1 cellular context compared by ENCODE assay signal in genomic region chr6:54419885-54420284, GRCh38.
TF ChIP-seq lines count a peak whose summit lies in the region.

No MANE protein-coding gene starts in this region.

TF ChIP-seq in HEK293, 187 proteins besides CTCF, POLR2A, EP300 and RAD21 (continued from another document and continues in another):
- TF ChIP-seq KLF16 (tag by site-specific recombination; IDR thresholded peaks at IDR 0.05) (no peak), PRDM4 (tag by site-specific recombination; IDR thresholded peaks at IDR 0.05) (no peak), ZNF266 (tag by site-specific recombination; IDR thresholded peaks at IDR 0.05; ENCODE audit: low read depth) (no peak), GLIS2 (tag by site-specific recombination; IDR thresholded peaks at IDR 0.05) (no peak), PATZ1 (tag by site-specific recombination; IDR thresholded peaks at IDR 0.05) (no peak), ELK4 (IDR thresholded peaks at IDR 0.05; ENCODE audit: borderline replicate concordance, low read depth, low read length) (no peak), ZFP3 (tag by site-specific recombination; IDR thresholded peaks at IDR 0.05; ENCODE audit: low read depth) (no peak), ZNF366 (tag by site-specific recombination; conservative IDR thresholded peaks at IDR 0.05) (0 out of 2 replicates have a peak, but pooled peaks have one; percentile 11), ZSCAN30 (tag by site-specific recombination; IDR thresholded peaks at IDR 0.05) (no peak), ZNF518A (tag by site-specific recombination; conservative IDR thresholded peaks at IDR 0.05; ENCODE audit: low read depth) (0 out of 2 replicates have a peak, but pooled peaks have one; percentile 16), HOXD13 (CRISPR knock-in tag; IDR thresholded peaks at IDR 0.05; ENCODE audit: borderline replicate concordance) (no peak), ZNF48 (tag by site-specific recombination; IDR thresholded peaks at IDR 0.05) (no peak), ZNF792 (tag by site-specific recombination; IDR thresholded peaks at IDR 0.05) (no peak), ZNF660 (tag by site-specific recombination; IDR thresholded peaks at IDR 0.05) (peak; percentile 71), ZNF768 (tag by site-specific recombination; IDR thresholded peaks at IDR 0.05) (no peak), ZNF664 (tag by site-specific recombination; IDR thresholded peaks at IDR 0.05) (no peak), ZNF174 (tag by site-specific recombination; IDR thresholded peaks at IDR 0.05) (no peak), SCRT2 (tag by site-specific recombination; IDR thresholded peaks at IDR 0.05) (0 out of 2 replicates have a peak, but pooled peaks have one; percentile 11), ZNF585B (tag by site-specific recombination; IDR thresholded peaks at IDR 0.05) (no peak), ZNF280D (tag by site-specific recombination; IDR thresholded peaks at IDR 0.05) (no peak), ZNF280C (tag by site-specific recombination; IDR thresholded peaks at IDR 0.05) (no peak), ZNF76 (tag by site-specific recombination; IDR thresholded peaks at IDR 0.05; ENCODE audit: borderline replicate concordance, low read depth) (no peak), ZNF561 (tag by site-specific recombination; IDR thresholded peaks at IDR 0.05; ENCODE audit: borderline replicate concordance) (no peak), ZNF624 (tag by site-specific recombination; IDR thresholded peaks at IDR 0.05) (no peak), ZNF654 (tag by site-specific recombination; IDR thresholded peaks at IDR 0.05; ENCODE audit: low read depth) (no peak), ZNF626 (tag by site-specific recombination; IDR thresholded peaks at IDR 0.05) (no peak), ZNF18 (tag by site-specific recombination; IDR thresholded peaks at IDR 0.05) (no peak)
- TF ChIP-seq, protein P1, sequence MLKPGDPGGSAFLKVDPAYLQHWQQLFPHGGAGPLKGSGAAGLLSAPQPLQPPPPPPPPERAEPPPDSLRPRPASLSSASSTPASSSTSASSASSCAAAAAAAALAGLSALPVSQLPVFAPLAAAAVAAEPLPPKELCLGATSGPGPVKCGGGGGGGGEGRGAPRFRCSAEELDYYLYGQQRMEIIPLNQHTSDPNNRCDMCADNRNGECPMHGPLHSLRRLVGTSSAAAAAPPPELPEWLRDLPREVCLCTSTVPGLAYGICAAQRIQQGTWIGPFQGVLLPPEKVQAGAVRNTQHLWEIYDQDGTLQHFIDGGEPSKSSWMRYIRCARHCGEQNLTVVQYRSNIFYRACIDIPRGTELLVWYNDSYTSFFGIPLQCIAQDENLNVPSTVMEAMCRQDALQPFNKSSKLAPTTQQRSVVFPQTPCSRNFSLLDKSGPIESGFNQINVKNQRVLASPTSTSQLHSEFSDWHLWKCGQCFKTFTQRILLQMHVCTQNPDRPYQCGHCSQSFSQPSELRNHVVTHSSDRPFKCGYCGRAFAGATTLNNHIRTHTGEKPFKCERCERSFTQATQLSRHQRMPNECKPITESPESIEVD (tag by site-specific recombination; IDR thresholded peaks at IDR 0.05): no peak
- TF ChIP-seq, protein P2, sequence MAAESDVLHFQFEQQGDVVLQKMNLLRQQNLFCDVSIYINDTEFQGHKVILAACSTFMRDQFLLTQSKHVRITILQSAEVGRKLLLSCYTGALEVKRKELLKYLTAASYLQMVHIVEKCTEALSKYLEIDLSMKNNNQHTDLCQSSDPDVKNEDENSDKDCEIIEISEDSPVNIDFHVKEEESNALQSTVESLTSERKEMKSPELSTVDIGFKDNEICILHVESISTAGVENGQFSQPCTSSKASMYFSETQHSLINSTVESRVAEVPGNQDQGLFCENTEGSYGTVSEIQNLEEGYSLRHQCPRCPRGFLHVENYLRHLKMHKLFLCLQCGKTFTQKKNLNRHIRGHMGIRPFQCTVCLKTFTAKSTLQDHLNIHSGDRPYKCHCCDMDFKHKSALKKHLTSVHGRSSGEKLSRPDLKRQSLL (tag by site-specific recombination; IDR thresholded peaks at IDR 0.05): no peak
- TF ChIP-seq, protein P3, sequence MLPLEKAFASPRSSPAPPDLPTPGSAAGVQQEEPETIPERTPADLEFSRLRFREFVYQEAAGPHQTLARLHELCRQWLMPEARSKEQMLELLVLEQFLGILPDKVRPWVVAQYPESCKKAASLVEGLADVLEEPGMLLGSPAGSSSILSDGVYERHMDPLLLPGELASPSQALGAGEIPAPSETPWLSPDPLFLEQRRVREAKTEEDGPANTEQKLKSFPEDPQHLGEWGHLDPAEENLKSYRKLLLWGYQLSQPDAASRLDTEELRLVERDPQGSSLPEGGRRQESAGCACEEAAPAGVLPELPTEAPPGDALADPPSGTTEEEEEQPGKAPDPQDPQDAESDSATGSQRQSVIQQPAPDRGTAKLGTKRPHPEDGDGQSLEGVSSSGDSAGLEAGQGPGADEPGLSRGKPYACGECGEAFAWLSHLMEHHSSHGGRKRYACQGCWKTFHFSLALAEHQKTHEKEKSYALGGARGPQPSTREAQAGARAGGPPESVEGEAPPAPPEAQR (tag by site-specific recombination; IDR thresholded peaks at IDR 0.05): no peak
